In the genomic region with DNA sequence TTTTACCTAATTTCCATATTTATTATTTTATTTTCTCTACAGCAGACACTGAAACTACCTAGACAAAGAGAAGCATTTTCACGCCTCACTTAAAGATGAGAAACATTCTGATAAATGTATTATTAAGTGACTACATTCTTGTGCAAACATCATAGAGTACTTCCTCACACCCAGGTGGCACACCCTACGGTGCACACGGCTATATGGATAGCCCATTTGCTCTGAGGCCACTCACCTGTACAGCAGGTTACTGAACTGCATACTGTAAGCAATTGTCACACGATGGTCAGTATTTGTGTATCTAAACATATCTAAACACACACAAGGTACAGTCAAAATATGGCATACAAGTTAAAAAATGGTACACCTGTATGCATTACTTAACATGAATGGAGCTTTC, we compare ENCODE assay signal across 17 cellular contexts.
"Had no signal": no experiment of that assay in that cellular context is flagged by ENCODE, and none has a peak within 500 bp of the region (broad histone marks: within the 10 kb centered on the region; RNA-seq: fewer than 3 reads in every experiment).

No MANE protein-coding gene starts in this region.

- ATAC-seq: effector memory CD8-positive, alpha-beta T cell; gastroesophageal sphincter; lower lobe of right lung; natural killer cell treated with Interleukin-12 subunit alpha and Interleukin-12 subunit beta and Interleukin-15 and Interleukin-18, amount 100 ng/mL, for 72 hours; pancreas; right cardiac atrium; upper lobe of right lung had no signal

- H3K36me3 ChIP-seq: esophagus squamous epithelium, gastroesophageal sphincter, left ventricle myocardium inferior, lower lobe of right lung, pancreas, upper lobe of right lung had no signal

- H3K4me3 ChIP-seq: esophagus squamous epithelium, gastroesophageal sphincter, left ventricle myocardium inferior, lower lobe of right lung, pancreas, smooth muscle cell, upper lobe of right lung had no signal

- H3K27me3 ChIP-seq: esophagus squamous epithelium, gastroesophageal sphincter, pancreas, upper lobe of right lung had no signal

- H3K9me3 ChIP-seq: gastroesophageal sphincter, left ventricle myocardium inferior, lower lobe of right lung, pancreas, upper lobe of right lung had no signal

- H3K27ac ChIP-seq: epithelial cell of prostate, esophagus squamous epithelium, gastroesophageal sphincter, left ventricle myocardium inferior, lower lobe of right lung, pancreas, upper lobe of right lung had no signal

- H3K4me1 ChIP-seq: esophagus squamous epithelium, gastroesophageal sphincter, left ventricle myocardium inferior, lower lobe of right lung, pancreas, upper lobe of right lung had no signal

- H3K4me2 ChIP-seq: smooth muscle cell had no signal

- DNase-seq: effector memory CD8-positive, alpha-beta T cell; esophagus squamous epithelium; foreskin fibroblast; glutamatergic neuron; immature natural killer cell; left ventricle myocardium inferior; lower lobe of right lung; occipital lobe; pancreas; right cardiac atrium; stimulated activated CD4-positive, alpha-beta T cell treated with anti-CD3 and anti-CD28 coated beads, Interleukin-2, amount 100 ng/mL, for 48 hours; stimulated activated naive CD4-positive, alpha-beta T cell treated with Interleukin-2 at 50 U/mL for 16 hours; upper lobe of right lung had no signal
